In genomic region chr5:72178910-72179815, GRCh38 we compare ENCODE assay signal across 10 cellular contexts.
DNase-seq lines count a peak whose midpoint lies in the region; ATAC-seq and TF ChIP-seq lines count a peak whose summit lies in the region.
"Had no signal": no experiment of that assay in that cellular context is flagged by ENCODE, and none has a peak within 500 bp of the region (broad histone marks: within the 10 kb centered on the region; RNA-seq: fewer than 3 reads in every experiment).

No MANE protein-coding gene starts in this region.

- CTCF ChIA-PET in OCI-LY7 (lab: Charles Lee; ENCODE audit: unreplicated experiment) = no interaction called here

- peak overlapping the region; percentile 22; the same call in 1 of the 2 replicates for H3K9ac ChIP-seq in HUES64 (ENCODE audit: low read depth, low read length)

- peaks cover 32% of the 10 kb centered on the region for H3K4me1 ChIP-seq in HUES64 (ENCODE audit: insufficient read depth, low read length)
- H3K4me1 ChIP-seq in left lung = peaks cover 0 to 2% of the 10 kb centered on the region in 2 donors
- H3K4me1 ChIP-seq in OCI-LY7 (ENCODE audit: insufficient read depth, low read length, poor library complexity, severe bottlenecking) = no peaks in the 10 kb centered on the region

- H3K4me2 ChIP-seq in OCI-LY7 (ENCODE audit: low read length) = no peak overlapping the region

- TF ChIP-seq CTCF in left lung (IDR thresholded peaks at IDR 0.05) = no peak
- no peak for TF ChIP-seq CTCF in OCI-LY7 (conservative IDR thresholded peaks at IDR 0.05; ENCODE audit: low read length)

- 77% methylated on average over 29 of the region's 29 CpGs for WGBS in HUES64

- no peak overlapping the region for H2AFZ ChIP-seq in OCI-LY7 (ENCODE audit: low read length)

- no TSS peak for BruUV-seq in OCI-LY7 (replicated peaks; lab: Mats Ljungman, UMichigan)

- no peaks in the 10 kb centered on the region for H4K20me1 ChIP-seq in OCI-LY7 (ENCODE audit: insufficient read depth, low read length)

- H3K9me3 ChIP-seq in HUES64 (ENCODE audit: insufficient read depth, low read depth, low read length) (no peaks in the 10 kb centered on the region), left lung (no peaks in the 10 kb centered on the region), OCI-LY7 (ENCODE audit: low read length) (no peaks in the 10 kb centered on the region)

- H3K79me2 ChIP-seq in OCI-LY7 (ENCODE audit: insufficient read depth, low read depth, low read length) = no peaks in the 10 kb centered on the region

- intact Hi-C loops in left lung (cut with DNase I) = no loop called here
- intact Hi-C loops in OCI-LY7 (cut with micrococcal nuclease; ENCODE audit: unreplicated experiment) = no loop called here

- H3K36me3 ChIP-seq in HUES64 (ENCODE audit: insufficient read depth, low read length) (peaks cover 22% of the 10 kb centered on the region), left lung (no peaks in the 10 kb centered on the region), OCI-LY7 (ENCODE audit: insufficient read depth, low read length) (no peaks in the 10 kb centered on the region)
- H3K36me3 ChIP-seq: cardiac muscle cell had no signal

- no peak overlapping the region for H3K4me3 ChIP-seq in HUES64 (ENCODE audit: low read length)
- no peak overlapping the region for H3K4me3 ChIP-seq in left lung
- no peak overlapping the region for H3K4me3 ChIP-seq in OCI-LY7 (ENCODE audit: low read depth, low read length, poor library complexity, severe bottlenecking)
- H3K4me3 ChIP-seq: cardiac muscle cell had no signal

- ATAC-seq in left lung = peak; percentile 71
- ATAC-seq in GM18873 (IDR thresholded peaks at IDR 0.05; ENCODE audit: low FRiP score, unreplicated experiment) = no peak

- H3K9me2 ChIP-seq in OCI-LY7 (ENCODE audit: insufficient read depth, low read length) = no peaks in the 10 kb centered on the region

- H3K27ac ChIP-seq in HUES64 (ENCODE audit: low read depth, low read length) (peak overlapping the region; percentile 85), caudate nucleus (ENCODE audit: low read depth, low read length) (peak overlapping the region; percentile 91), left lung (no peak overlapping the region), temporal lobe (ENCODE audit: low read depth, low read length) (peak overlapping the region; percentile 92), OCI-LY7 (ENCODE audit: low read depth, low read length, poor library complexity, severe bottlenecking) (no peak overlapping the region)
- H3K27ac ChIP-seq: cardiac muscle cell had no signal

- peak in 55 of 61 donors; percentile 12 to 83 (median 55) for DNase-seq in caudate nucleus (lab: John Stamatoyannopoulos, UW)
- peak in 1 of 2 donors; percentile 51 for DNase-seq in left lung
- no peak for DNase-seq in OCI-LY7 (ENCODE audit: low spot score)
- no peak for DNase-seq in stimulated activated CD4-positive, alpha-beta T cell treated with anti-CD3 and anti-CD28 coated beads, Interleukin-2, amount 100 ng/mL, for 24 hours
- DNase-seq in NCI-H1105 treated with DMSO at 0.1 percent for 48 hours (lab: John Stamatoyannopoulos, UW) = no peak
- DNase-seq: NCI-H774 had no signal

- H3K27me3 ChIP-seq in HUES64 (ENCODE audit: insufficient read depth, low read length) = no peaks in the 10 kb centered on the region
- peaks cover 0 to 21% of the 10 kb centered on the region in 2 donors for H3K27me3 ChIP-seq in left lung
- H3K27me3 ChIP-seq: cardiac muscle cell had no signal

- POLR2A ChIA-PET in OCI-LY7 (lab: Charles Lee) = interaction anchor here (0.6 kb wide), 1 partner anchor 331 kb away, joined by 5 read pairs; no protein-coding TSS in a partner anchor

Comparison
In these comparisons a context has a peak if more than half of its experiments do, and no peak if none do; other contexts are left out.
1. H3K27ac ChIP-seq: peak in HUES64 (single experiment), caudate nucleus (single experiment) and temporal lobe (single experiment); none in left lung (0 of 2) and OCI-LY7 (single experiment).
2. DNase-seq: peak in caudate nucleus (55 of 61); none in OCI-LY7 (single experiment), stimulated activated CD4-positive, alpha-beta T cell treated with anti-CD3 and anti-CD28 coated beads, Interleukin-2, amount 100 ng/mL, for 24 hours (0 of 2) and NCI-H1105 treated with DMSO at 0.1 percent for 48 hours (single experiment).